ENCODE assay signal across 13 cellular contexts in the genomic region with DNA sequence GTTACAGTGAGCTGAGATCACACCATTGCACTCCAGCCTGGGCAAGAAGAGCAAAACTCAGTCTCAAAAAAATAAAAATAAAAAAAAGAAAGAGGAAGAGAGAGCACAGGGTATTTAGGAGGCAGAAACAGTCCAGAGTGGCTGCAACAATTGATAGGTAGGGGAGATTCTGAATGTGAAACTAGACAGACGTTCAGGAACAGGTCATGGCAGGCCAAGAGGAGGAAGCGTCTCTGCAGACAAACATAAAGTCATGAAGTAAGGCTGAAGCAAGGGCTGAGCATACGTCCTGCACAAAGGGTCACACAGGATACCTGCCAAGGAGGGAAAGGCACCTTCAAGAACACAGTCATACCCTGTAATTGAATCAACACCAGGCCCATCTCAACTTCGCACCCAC.
DNase-seq lines count a peak whose midpoint lies in the region; ATAC-seq and TF ChIP-seq lines count a peak whose summit lies in the region.
"Had no signal": no experiment of that assay in that cellular context is flagged by ENCODE, and none has a peak within 500 bp of the region (broad histone marks: within the 10 kb centered on the region; RNA-seq: fewer than 3 reads in every experiment).

No MANE protein-coding gene starts in this region.

- H3K4me1 ChIP-seq in mesendoderm (ENCODE audit: control insufficient read depth, low read depth, low read length), result no peaks in the 10 kb centered on the region
- H3K4me1 ChIP-seq: colonic mucosa had no signal

- no peak overlapping the region for H4K5ac ChIP-seq in mesendoderm (ENCODE audit: low read length)

- H2BK15ac ChIP-seq in mesendoderm (replicated peaks; ENCODE audit: low read depth), result peak overlapping the region; percentile 21

- no peaks in the 10 kb centered on the region for H3K79me2 ChIP-seq in mesendoderm (ENCODE audit: control insufficient read depth, insufficient read depth, low read length)

- H3K9ac ChIP-seq in mesendoderm (ENCODE audit: low read length), result no peak overlapping the region

- H3K56ac ChIP-seq in mesendoderm (ENCODE audit: low read length), result no peak overlapping the region

- no peak overlapping the region for H2BK5ac ChIP-seq in mesendoderm (ENCODE audit: low read length)

- no peak for DNase-seq in mesendoderm
- no peak for DNase-seq in NCI-H2196 treated with DMSO at 0.1 percent for 48 hours (lab: John Stamatoyannopoulos, UW; ENCODE audit: unreplicated experiment)
- no peak for DNase-seq in NCI-H524 treated with DMSO at 0.1 percent for 48 hours (lab: John Stamatoyannopoulos, UW)
- no peak for DNase-seq in stimulated activated CD4-positive, alpha-beta T cell treated with anti-CD3 and anti-CD28 coated beads, Interleukin-1b, Interleukin-23, amount 100 ng/mL, for 48 hours
- DNase-seq: activated effector memory CD4-positive, alpha-beta T cell treated with Interleukin-2 at 50 U/mL for 16 hours; colonic mucosa; COR-L47; NCI-H82 had no signal

- H3K27ac ChIP-seq in mesendoderm (ENCODE audit: low read depth, low read length), result no peak overlapping the region
- H3K27ac ChIP-seq: colonic mucosa had no signal

- no CpG with 5 or more reads among the region's 4 CpGs for WGBS in mesendoderm (ENCODE audit: extremely low coverage, insufficient coverage, low lambda C conversion rate)

- H4K8ac ChIP-seq in mesendoderm (ENCODE audit: low read depth, low read length), result no peak overlapping the region

- H3K79me1 ChIP-seq in mesendoderm (ENCODE audit: low read length), result no peaks in the 10 kb centered on the region

- ATAC-seq in GM18870 (IDR thresholded peaks at IDR 0.05; ENCODE audit: unreplicated experiment), result peak; percentile 78
- peak; percentile 94 for ATAC-seq in GM21723 (IDR thresholded peaks at IDR 0.05; ENCODE audit: unreplicated experiment)
- peak; percentile 96 for ATAC-seq in HG03442 (IDR thresholded peaks at IDR 0.05; ENCODE audit: unreplicated experiment)
- ATAC-seq in SK-N-SH treated with all-trans-retinoic acid at 6 μM for 48 hours, result no peak
- ATAC-seq: K562 had no signal

- no peak overlapping the region for H3K4me2 ChIP-seq in mesendoderm (ENCODE audit: low read length)

- H3K4me3 ChIP-seq in mesendoderm (ENCODE audit: low read length), result no peak overlapping the region
- H3K4me3 ChIP-seq: colonic mucosa, K562 had no signal

- no peak overlapping the region for H3K4ac ChIP-seq in mesendoderm (ENCODE audit: low read depth, low read length)

- H2AK5ac ChIP-seq in mesendoderm (ENCODE audit: low read length), result no peak overlapping the region

- no peaks in the 10 kb centered on the region for H3K27me3 ChIP-seq in mesendoderm (ENCODE audit: insufficient read depth, low read length, poor library complexity)
- H3K27me3 ChIP-seq: colonic mucosa had no signal

- H2BK120ac ChIP-seq in mesendoderm (ENCODE audit: low read depth, low read length), result peak overlapping the region; percentile 23

- no peak overlapping the region for H3K18ac ChIP-seq in mesendoderm (ENCODE audit: low read length)

- H3K36me3 ChIP-seq in mesendoderm (ENCODE audit: control insufficient read depth, insufficient read depth, low read length), result no peaks in the 10 kb centered on the region
- H3K36me3 ChIP-seq: colonic mucosa had no signal

- no peak overlapping the region for H3K23ac ChIP-seq in mesendoderm (ENCODE audit: low read length)

TF ChIP-seq in SK-N-SH treated with all-trans-retinoic acid at 6 μM for 48 hours, 23 proteins besides CTCF, POLR2A, EP300 and RAD21:
- no peak for TF ChIP-seq ZNF8 (CRISPR knock-in tag; IDR thresholded peaks at IDR 0.05)
TF ChIP-seq in SK-N-SH treated with all-trans-retinoic acid at 6 μM for 48 hours: peak in this region for 0.
